ENCODE assay signal across 1 cellular context in genomic region chr14:60233891-60234290, GRCh38.
TF ChIP-seq lines count a peak whose summit lies in the region.

No MANE protein-coding gene starts in this region.

TF ChIP-seq in H1, 55 proteins besides CTCF, POLR2A, EP300 and RAD21:
- TF ChIP-seq CTBP2 (IDR thresholded peaks at IDR 0.05; ENCODE audit: borderline replicate concordance, insufficient read depth, insufficient read length, low read length): no peak
- no peak for TF ChIP-seq KDM4A (IDR thresholded peaks at IDR 0.05; ENCODE audit: low read depth, low read length, severe bottlenecking)
- no peak for TF ChIP-seq ASH2L (IDR thresholded peaks at IDR 0.05; ENCODE audit: low read length)
- TF ChIP-seq HDAC6 (IDR thresholded peaks at IDR 0.05; ENCODE audit: low read depth, low read length): no peak
- no peak for TF ChIP-seq E2F6 (IDR thresholded peaks at IDR 0.05)
- TF ChIP-seq CHD7 (IDR thresholded peaks at IDR 0.05; ENCODE audit: insufficient replicate concordance, low read length): no peak
- TF ChIP-seq TAF7 (optimal IDR thresholded peaks at IDR 0.05; ENCODE audit: borderline replicate concordance, low read depth, low read length): no peak
- no peak for TF ChIP-seq CREB1 (IDR thresholded peaks at IDR 0.05)
- TF ChIP-seq TAF1 (IDR thresholded peaks at IDR 0.05; ENCODE audit: low read depth, low read length): no peak
- TF ChIP-seq EZH2 (IDR thresholded peaks at IDR 0.05; ENCODE audit: low read depth, low read length, severe bottlenecking): no peak
- TF ChIP-seq MAFK (IDR thresholded peaks at IDR 0.05; ENCODE audit: low read depth, low read length): no peak
- TF ChIP-seq KDM5A (IDR thresholded peaks at IDR 0.05; ENCODE audit: low read length): no peak
- TF ChIP-seq TCF12 (IDR thresholded peaks at IDR 0.05; ENCODE audit: low read depth, low read length): no peak
- no peak for TF ChIP-seq GABPA (IDR thresholded peaks at IDR 0.05; ENCODE audit: borderline replicate concordance, insufficient read depth, low read length)
- TF ChIP-seq SP4 (IDR thresholded peaks at IDR 0.05; ENCODE audit: low read length): no peak
- no peak for TF ChIP-seq HDAC2 (IDR thresholded peaks at IDR 0.05; ENCODE audit: borderline replicate concordance in 1 of 2, low read depth in 2 of 2, low read length in 2 of 2)
- TF ChIP-seq SIN3A (conservative IDR thresholded peaks at IDR 0.05 in 1 of 2, IDR thresholded peaks at IDR 0.05 in 1 of 2; ENCODE audit: low read depth in 1 of 2, low read length in 2 of 2): no peak
